Comparison of ENCODE assay signal across 1 cellular context in the genomic region with DNA sequence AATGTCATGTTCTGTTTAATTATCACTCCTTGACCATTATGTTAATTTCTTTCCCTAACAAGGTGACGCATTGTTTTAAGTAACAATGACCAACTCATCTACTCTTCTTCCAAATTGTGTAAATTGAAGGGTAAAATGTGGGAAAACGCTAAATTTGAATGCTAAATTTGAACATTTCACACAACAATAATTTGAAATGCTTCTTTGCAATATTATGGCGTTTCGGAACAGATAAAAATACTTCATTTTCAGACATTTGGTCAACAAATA.
A peak's percentile ranks its signal among the peaks of the same experiment; 100 is the strongest.
TF ChIP-seq lines count a peak whose summit lies in the region.

No MANE protein-coding gene starts in this region.

TF ChIP-seq in GM12878, 131 proteins besides CTCF, POLR2A, EP300 and RAD21 (continued from another document):
- TF ChIP-seq, protein P1, sequence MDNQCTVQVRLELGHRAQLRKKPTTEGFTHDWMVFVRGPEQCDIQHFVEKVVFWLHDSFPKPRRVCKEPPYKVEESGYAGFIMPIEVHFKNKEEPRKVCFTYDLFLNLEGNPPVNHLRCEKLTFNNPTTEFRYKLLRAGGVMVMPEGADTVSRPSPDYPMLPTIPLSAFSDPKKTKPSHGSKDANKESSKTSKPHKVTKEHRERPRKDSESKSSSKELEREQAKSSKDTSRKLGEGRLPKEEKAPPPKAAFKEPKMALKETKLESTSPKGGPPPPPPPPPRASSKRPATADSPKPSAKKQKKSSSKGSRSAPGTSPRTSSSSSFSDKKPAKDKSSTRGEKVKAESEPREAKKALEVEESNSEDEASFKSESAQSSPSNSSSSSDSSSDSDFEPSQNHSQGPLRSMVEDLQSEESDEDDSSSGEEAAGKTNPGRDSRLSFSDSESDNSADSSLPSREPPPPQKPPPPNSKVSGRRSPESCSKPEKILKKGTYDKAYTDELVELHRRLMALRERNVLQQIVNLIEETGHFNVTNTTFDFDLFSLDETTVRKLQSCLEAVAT (IDR thresholded peaks at IDR 0.05), result 0 out of 2 replicates have a peak, but pooled peaks have one; percentile 4
- TF ChIP-seq, protein P2, sequence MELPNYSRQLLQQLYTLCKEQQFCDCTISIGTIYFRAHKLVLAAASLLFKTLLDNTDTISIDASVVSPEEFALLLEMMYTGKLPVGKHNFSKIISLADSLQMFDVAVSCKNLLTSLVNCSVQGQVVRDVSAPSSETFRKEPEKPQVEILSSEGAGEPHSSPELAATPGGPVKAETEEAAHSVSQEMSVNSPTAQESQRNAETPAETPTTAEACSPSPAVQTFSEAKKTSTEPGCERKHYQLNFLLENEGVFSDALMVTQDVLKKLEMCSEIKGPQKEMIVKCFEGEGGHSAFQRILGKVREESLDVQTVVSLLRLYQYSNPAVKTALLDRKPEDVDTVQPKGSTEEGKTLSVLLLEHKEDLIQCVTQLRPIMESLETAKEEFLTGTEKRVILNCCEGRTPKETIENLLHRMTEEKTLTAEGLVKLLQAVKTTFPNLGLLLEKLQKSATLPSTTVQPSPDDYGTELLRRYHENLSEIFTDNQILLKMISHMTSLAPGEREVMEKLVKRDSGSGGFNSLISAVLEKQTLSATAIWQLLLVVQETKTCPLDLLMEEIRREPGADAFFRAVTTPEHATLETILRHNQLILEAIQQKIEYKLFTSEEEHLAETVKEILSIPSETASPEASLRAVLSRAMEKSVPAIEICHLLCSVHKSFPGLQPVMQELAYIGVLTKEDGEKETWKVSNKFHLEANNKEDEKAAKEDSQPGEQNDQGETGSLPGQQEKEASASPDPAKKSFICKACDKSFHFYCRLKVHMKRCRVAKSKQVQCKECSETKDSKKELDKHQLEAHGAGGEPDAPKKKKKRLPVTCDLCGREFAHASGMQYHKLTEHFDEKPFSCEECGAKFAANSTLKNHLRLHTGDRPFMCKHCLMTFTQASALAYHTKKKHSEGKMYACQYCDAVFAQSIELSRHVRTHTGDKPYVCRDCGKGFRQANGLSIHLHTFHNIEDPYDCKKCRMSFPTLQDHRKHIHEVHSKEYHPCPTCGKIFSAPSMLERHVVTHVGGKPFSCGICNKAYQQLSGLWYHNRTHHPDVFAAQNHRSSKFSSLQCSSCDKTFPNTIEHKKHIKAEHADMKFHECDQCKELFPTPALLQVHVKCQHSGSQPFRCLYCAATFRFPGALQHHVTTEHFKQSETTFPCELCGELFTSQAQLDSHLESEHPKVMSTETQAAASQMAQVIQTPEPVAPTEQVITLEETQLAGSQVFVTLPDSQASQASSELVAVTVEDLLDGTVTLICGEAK (IDR thresholded peaks at IDR 0.05; ENCODE audit: borderline replicate concordance), result no peak
